Comparison of ENCODE assay signal across 8 cellular contexts in the genomic region with DNA sequence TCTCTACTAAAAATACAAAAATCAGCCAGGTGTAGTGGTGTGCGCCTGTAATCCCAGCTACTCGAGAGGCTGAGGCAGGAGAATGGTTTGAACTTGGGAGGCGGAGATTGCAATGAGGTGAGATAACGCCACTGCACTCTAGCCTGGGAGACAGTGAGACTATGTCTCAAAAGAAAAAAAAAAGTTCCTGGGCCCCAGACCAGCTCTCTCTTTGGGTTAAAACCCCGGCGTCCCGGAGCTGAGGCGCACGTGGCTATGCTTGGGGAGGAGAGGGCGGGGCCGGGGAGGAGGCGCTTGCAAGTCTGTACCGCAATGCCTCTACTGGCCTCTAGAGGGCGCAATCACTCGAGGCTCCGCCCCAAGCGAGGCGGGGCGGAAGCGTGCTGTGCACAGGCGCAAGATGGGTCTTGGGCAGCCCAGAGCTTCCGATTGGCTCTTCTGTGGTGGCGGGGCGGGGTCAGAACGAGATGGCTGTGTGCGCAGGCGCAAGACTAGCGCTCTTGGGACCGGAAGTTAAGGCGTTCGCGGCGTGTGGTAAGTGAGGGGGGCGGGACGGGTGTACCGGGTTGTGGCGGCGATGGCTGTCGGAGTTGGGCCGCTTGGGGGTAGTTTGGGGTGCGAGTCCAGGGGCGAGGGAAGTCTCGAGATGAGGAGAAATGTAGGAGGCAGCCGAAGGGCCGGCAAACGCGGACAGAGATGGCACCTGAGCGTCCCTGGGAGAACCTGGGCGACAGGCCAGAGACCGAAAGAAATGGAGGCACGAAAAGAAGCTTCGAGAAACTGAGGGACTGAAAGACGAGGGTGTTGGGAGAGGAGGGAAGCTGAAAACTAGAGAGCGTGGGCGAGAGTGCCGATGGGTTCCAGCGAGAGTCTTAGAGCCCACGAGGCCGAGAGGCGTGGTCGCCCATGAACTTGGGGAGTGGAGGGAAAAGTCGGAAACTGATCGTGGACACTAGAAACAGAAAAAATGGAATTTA. TPM values are rescaled to one million over a fixed set of nuclear protein-coding genes. Genes with fewer than 3 reads are reported as not detected.
DNase-seq lines count a peak whose midpoint lies in the region; ATAC-seq and TF ChIP-seq lines count a peak whose summit lies in the region.

A gene with protein sequence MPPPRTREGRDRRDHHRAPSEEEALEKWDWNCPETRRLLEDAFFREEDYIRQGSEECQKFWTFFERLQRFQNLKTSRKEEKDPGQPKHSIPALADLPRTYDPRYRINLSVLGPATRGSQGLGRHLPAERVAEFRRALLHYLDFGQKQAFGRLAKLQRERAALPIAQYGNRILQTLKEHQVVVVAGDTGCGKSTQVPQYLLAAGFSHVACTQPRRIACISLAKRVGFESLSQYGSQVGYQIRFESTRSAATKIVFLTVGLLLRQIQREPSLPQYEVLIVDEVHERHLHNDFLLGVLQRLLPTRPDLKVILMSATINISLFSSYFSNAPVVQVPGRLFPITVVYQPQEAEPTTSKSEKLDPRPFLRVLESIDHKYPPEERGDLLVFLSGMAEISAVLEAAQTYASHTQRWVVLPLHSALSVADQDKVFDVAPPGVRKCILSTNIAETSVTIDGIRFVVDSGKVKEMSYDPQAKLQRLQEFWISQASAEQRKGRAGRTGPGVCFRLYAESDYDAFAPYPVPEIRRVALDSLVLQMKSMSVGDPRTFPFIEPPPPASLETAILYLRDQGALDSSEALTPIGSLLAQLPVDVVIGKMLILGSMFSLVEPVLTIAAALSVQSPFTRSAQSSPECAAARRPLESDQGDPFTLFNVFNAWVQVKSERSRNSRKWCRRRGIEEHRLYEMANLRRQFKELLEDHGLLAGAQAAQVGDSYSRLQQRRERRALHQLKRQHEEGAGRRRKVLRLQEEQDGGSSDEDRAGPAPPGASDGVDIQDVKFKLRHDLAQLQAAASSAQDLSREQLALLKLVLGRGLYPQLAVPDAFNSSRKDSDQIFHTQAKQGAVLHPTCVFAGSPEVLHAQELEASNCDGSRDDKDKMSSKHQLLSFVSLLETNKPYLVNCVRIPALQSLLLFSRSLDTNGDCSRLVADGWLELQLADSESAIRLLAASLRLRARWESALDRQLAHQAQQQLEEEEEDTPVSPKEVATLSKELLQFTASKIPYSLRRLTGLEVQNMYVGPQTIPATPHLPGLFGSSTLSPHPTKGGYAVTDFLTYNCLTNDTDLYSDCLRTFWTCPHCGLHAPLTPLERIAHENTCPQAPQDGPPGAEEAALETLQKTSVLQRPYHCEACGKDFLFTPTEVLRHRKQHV (plus strand): TSS at position 497 of the 977 bp plus-strand sequence. CDS start 3,716 bp downstream, outside the sequence.

- H3K9me3 Mint-ChIP-seq in activated CD4-positive, alpha-beta T cell treated with anti-CD3 and anti-CD28 coated beads for 36 hours (ENCODE audit: low read depth): no peaks in the 10 kb centered on the region

- CTCF ChIA-PET in BJ (lab: Yijun Ruan, JAX): interaction anchor here (0.6 to 3.2 kb wide), 32 partner anchors 9 to 636 kb away, joined by 3 to 32 read pairs (median 5); partner anchors contain the start of genes C5AR2, MEIS3 and NOP53
- CTCF ChIA-PET in activated CD4-positive, alpha-beta T cell treated with anti-CD3 and anti-CD28 coated beads for 36 hours (lab: Charles Lee): interaction anchor here (0.6 to 2.8 kb wide), 27 partner anchors 8 to 395 kb away, joined by 3 to 16 read pairs (median 4); partner anchors contain the start of genes BICRA, KPTN, NAPA and ZC3H4

- POLR2A ChIA-PET in BJ (lab: Charles Lee): interaction anchor here (0.6 to 0.7 kb wide), 3 partner anchors 56 to 688 kb away, joined by 3 to 20 read pairs (median 9); no protein-coding TSS in a partner anchor
- POLR2A ChIA-PET in activated CD4-positive, alpha-beta T cell treated with anti-CD3 and anti-CD28 coated beads for 36 hours (lab: Charles Lee): interaction anchor here (0.5 to 1.4 kb wide), 7 partner anchors 25 to 434 kb away, joined by 3 to 7 read pairs (median 3); partner anchors contain the start of genes INAFM1 and ZC3H4

- peak; percentile 89 for ATAC-seq in HG03442 (IDR thresholded peaks at IDR 0.05; ENCODE audit: unreplicated experiment)
- ATAC-seq in activated CD4-positive, alpha-beta T cell treated with anti-CD3 and anti-CD28 coated beads for 36 hours: peak; percentile 98

- intact Hi-C loops in activated CD4-positive, alpha-beta T cell treated with anti-CD3 and anti-CD28 coated beads for 36 hours (cut with DNase I, micrococcal nuclease): loop anchor here (1.0 to 10.0 kb wide), 19 partner anchors 53 to 908 kb away; partner anchors contain the start of genes ZC3H4 (in 2 of the 2), BICRA (in 1 of the 2), CARD8 (in 1 of the 2) and CCDC9 (in 1 of the 2)

- H3K27me3 Mint-ChIP-seq in activated CD4-positive, alpha-beta T cell treated with anti-CD3 and anti-CD28 coated beads for 36 hours: no peaks in the 10 kb centered on the region

- peaks cover 35% of the 10 kb centered on the region for H3K4me1 Mint-ChIP-seq in activated CD4-positive, alpha-beta T cell treated with anti-CD3 and anti-CD28 coated beads for 36 hours

- H3K36me3 ChIP-seq in BJ (ENCODE audit: control insufficient read depth, insufficient read depth, low read length): peaks cover 8% of the 10 kb centered on the region; the same call in 1 of the 2 replicates

- H3K27ac Mint-ChIP-seq in activated CD4-positive, alpha-beta T cell treated with anti-CD3 and anti-CD28 coated beads for 36 hours: peak within 1 kb of the TSS; percentile 94

- DNase-seq in BJ (ENCODE audit: low read depth) (peak; percentile 98), GM19238 (ENCODE audit: insufficient read length, low spot score) (peak; percentile 99), NCI-H524 (lab: John Stamatoyannopoulos, UW) (peak; percentile 99 to 100), kidney glomerular epithelial cell (lab: John Stamatoyannopoulos, UW) (peak; percentile 93)
- peak; percentile 99 for DNase-seq in activated CD4-positive, alpha-beta T cell treated with anti-CD3 and anti-CD28 coated beads for 36 hours
- peak; percentile 97 to 98 for DNase-seq in stimulated activated CD4-positive, alpha-beta T cell treated with anti-CD3 and anti-CD28 coated beads, Interleukin-1b, Interleukin-23, amount 100 ng/mL, for 1 hour (ENCODE audit: low read depth in 2 of 2)

- peak within 1 kb of the TSS; percentile 92 for H3K4me3 Mint-ChIP-seq in activated CD4-positive, alpha-beta T cell treated with anti-CD3 and anti-CD28 coated beads for 36 hours

- peak within 1 kb of the TSS; percentile 61 for H3K4me3 ChIP-seq in BJ (ENCODE audit: low read depth, low read length)

- TF ChIP-seq CTCF in BJ (IDR thresholded peaks at IDR 0.05; ENCODE audit: insufficient read depth, low read depth, low read length): peak; percentile 100

- peaks cover 28% of the 10 kb centered on the region for H3K36me3 Mint-ChIP-seq in activated CD4-positive, alpha-beta T cell treated with anti-CD3 and anti-CD28 coated beads for 36 hours (ENCODE audit: low read depth)

- H3K27ac ChIP-seq in cingulate gyrus (ENCODE audit: low read depth, low read length): peak within 1 kb of the TSS; percentile 58

- no peaks in the 10 kb centered on the region for H3K27me3 ChIP-seq in BJ (ENCODE audit: control insufficient read depth, insufficient read depth, low read length)

RNA-seq across cellular contexts. Expression of the gene that starts here (rescaled TPM):
- polyA plus RNA-seq in BJ (2011; rRNA removed): 4.1 and 6.4 TPM in 2 replicates
- polyA minus RNA-seq in BJ (2011; rRNA and poly(A)+ RNA removed): 7.2 and 8.2 TPM in 2 replicates
- 10 to 100 TPM; 15.4 to 17.9 TPM for total RNA-seq in activated CD4-positive, alpha-beta T cell treated with anti-CD3 and anti-CD28 coated beads for 36 hours

Comparison
In these comparisons a context has a peak if more than half of its experiments do, and no peak if none do; other contexts are left out.
1. Peak in every context shown above with its lines: DNase-seq, ATAC-seq, H3K4me3 ChIP-seq and H3K27ac ChIP-seq.